In genomic region chr6:137977814-137978213, GRCh38 we compare ENCODE assay signal across 1 cellular context.
TF ChIP-seq lines count a peak whose summit lies in the region.

No MANE protein-coding gene starts in this region.

TF ChIP-seq in K562, 482 proteins besides CTCF, POLR2A, EP300 and RAD21:
- TF ChIP-seq NR2C1 (IDR thresholded peaks at IDR 0.05), result 0 out of 2 replicates have a peak, but pooled peaks have one; percentile 16
- TF ChIP-seq NR2C1 (tag; IDR thresholded peaks at IDR 0.05), result no peak
- no peak for TF ChIP-seq MYC (IDR thresholded peaks at IDR 0.05; ENCODE audit: low read depth, low read length)
- TF ChIP-seq MYC (CRISPR knock-in tag; IDR thresholded peaks at IDR 0.05; ENCODE audit: borderline replicate concordance, low read depth), result no peak
- TF ChIP-seq CTBP1 (IDR thresholded peaks at IDR 0.05; ENCODE audit: borderline replicate concordance), result 0 out of 2 replicates have a peak, but pooled peaks have one; percentile 2
